15 cellular contexts compared by ENCODE assay signal in genomic region chr14:61726772-61727658, GRCh38. TPM values are rescaled to one million over a fixed set of nuclear protein-coding genes. Genes with fewer than 3 reads are reported as not detected.
DNase-seq lines count a peak whose midpoint lies in the region; ATAC-seq, FAIRE-seq and TF ChIP-seq lines count a peak whose summit lies in the region.
"Had no signal": no experiment of that assay in that cellular context is flagged by ENCODE, and none has a peak within 500 bp of the region (broad histone marks: within the 10 kb centered on the region; RNA-seq: fewer than 3 reads in every experiment).

No MANE protein-coding gene starts in this region.

- H3K27ac Mint-ChIP-seq in CD4-positive, CD25-positive, alpha-beta regulatory T cell: peak overlapping the region; percentile 35 to 55 (median 53)
- peak overlapping the region; percentile 78 for H3K27ac Mint-ChIP-seq in activated CD4-positive, alpha-beta memory T cell treated with anti-CD3 and anti-CD28 coated beads for 36 hours
- H3K27ac Mint-ChIP-seq in endodermal cell: peak overlapping the region; percentile 48

- H3K4me1 ChIP-seq in A549 (peaks cover 93% of the 10 kb centered on the region), endodermal cell (ENCODE audit: control insufficient read depth, insufficient read depth, low read length) (no peaks in the 10 kb centered on the region)
- no peaks in the 10 kb centered on the region for H3K4me1 ChIP-seq in CD4-positive, CD25-positive, alpha-beta regulatory T cell (ENCODE audit: control insufficient read depth, insufficient read depth, low read length, poor library complexity, severe bottlenecking)
- H3K4me1 ChIP-seq: testis had no signal

- H3K36me3 Mint-ChIP-seq in CD4-positive, CD25-positive, alpha-beta regulatory T cell: peaks cover 46% of the 10 kb centered on the region
- peaks cover 82% of the 10 kb centered on the region for H3K36me3 Mint-ChIP-seq in activated CD4-positive, alpha-beta memory T cell treated with anti-CD3 and anti-CD28 coated beads for 36 hours
- H3K36me3 Mint-ChIP-seq in endodermal cell (ENCODE audit: low read depth): peaks cover 77% of the 10 kb centered on the region

- TF ChIP-seq EP300 in A549 (IDR thresholded peaks at IDR 0.05): no peak

- no peak for ATAC-seq in A549
- no peak for ATAC-seq in CD4-positive, CD25-positive, alpha-beta regulatory T cell (ENCODE audit: low read depth in 2 of 2)

- H3K27me3 Mint-ChIP-seq in CD4-positive, CD25-positive, alpha-beta regulatory T cell: no peaks in the 10 kb centered on the region
- no peaks in the 10 kb centered on the region for H3K27me3 Mint-ChIP-seq in activated CD4-positive, alpha-beta memory T cell treated with anti-CD3 and anti-CD28 coated beads for 36 hours
- no peaks in the 10 kb centered on the region for H3K27me3 Mint-ChIP-seq in endodermal cell (ENCODE audit: insufficient read depth)

- no peak for FAIRE-seq in A549 (lab: Jason Lieb, UNC)
- FAIRE-seq: bronchial epithelial cell had no signal

- H3K4me2 ChIP-seq in A549: no peak overlapping the region

- no peak for DNase-seq in A549 (ENCODE audit: low read depth in 1 of 2, low spot score in 1 of 2)
- DNase-seq in CD4-positive, CD25-positive, alpha-beta regulatory T cell: no peak
- DNase-seq in activated CD4-positive, alpha-beta memory T cell treated with anti-CD3 and anti-CD28 coated beads for 36 hours: no peak
- DNase-seq in endodermal cell: no peak
- no peak for DNase-seq in superior temporal gyrus (ENCODE audit: extremely low spot score)
- DNase-seq in G401 (ENCODE audit: low spot score): no peak
- DNase-seq in foreskin fibroblast: no peak
- DNase-seq: activated CD4-positive, alpha-beta T cell treated with anti-CD3 and anti-CD28 coated beads, Interleukin-2, amount 50 U/mL, for 48 hours; DMS 273 treated with DMSO at 0.1 percent for 48 hours; NCI-H2081 treated with DMSO at 0.1 percent for 48 hours; NCI-H524 treated with DMSO at 0.1 percent for 48 hours; stimulated activated CD4-positive, alpha-beta T cell treated with anti-CD3 and anti-CD28 coated beads, Interleukin-4, amount 100 ng/mL, for 24 hours; testis had no signal

- 85% methylated on average over 7 of the region's 7 CpGs for WGBS in A549 (ENCODE audit: missing lambda C conversion rate)
- 94 to 100% methylated on average over 3 to 7 of the region's 7 CpGs for WGBS in endodermal cell (ENCODE audit: insufficient coverage in 1 of 2, insufficient read length in 1 of 2), 2 experiments

- TF ChIP-seq CTCF in A549 (IDR thresholded peaks at IDR 0.05): no peak
- no peak for TF ChIP-seq CTCF in endodermal cell (conservative IDR thresholded peaks at IDR 0.05)
- TF ChIP-seq CTCF in foreskin fibroblast (IDR thresholded peaks at IDR 0.05; ENCODE audit: low read depth, low read length): no peak

- no peak overlapping the region for H3K4me3 Mint-ChIP-seq in CD4-positive, CD25-positive, alpha-beta regulatory T cell
- H3K4me3 Mint-ChIP-seq in activated CD4-positive, alpha-beta memory T cell treated with anti-CD3 and anti-CD28 coated beads for 36 hours: peak overlapping the region; percentile 3
- H3K4me3 Mint-ChIP-seq in endodermal cell: no peak overlapping the region

- peaks cover 44% of the 10 kb centered on the region for H3K36me3 ChIP-seq in CD4-positive, CD25-positive, alpha-beta regulatory T cell (ENCODE audit: control insufficient read depth, insufficient read depth, low read length)
- H3K36me3 ChIP-seq in endodermal cell (ENCODE audit: control insufficient read depth, insufficient read depth, low read length): peaks cover 97% of the 10 kb centered on the region

- TF ChIP-seq POLR2A in A549 (IDR thresholded peaks at IDR 0.05; ENCODE audit: low read length): no peak

- H3K9me3 Mint-ChIP-seq in CD4-positive, CD25-positive, alpha-beta regulatory T cell: no peaks in the 10 kb centered on the region
- no peaks in the 10 kb centered on the region for H3K9me3 Mint-ChIP-seq in activated CD4-positive, alpha-beta memory T cell treated with anti-CD3 and anti-CD28 coated beads for 36 hours
- no peaks in the 10 kb centered on the region for H3K9me3 Mint-ChIP-seq in endodermal cell

- H3K4me1 Mint-ChIP-seq in CD4-positive, CD25-positive, alpha-beta regulatory T cell: peaks cover 30 to 38% (median 31%) of the 10 kb centered on the region in 4 donors
- peaks cover 64% of the 10 kb centered on the region for H3K4me1 Mint-ChIP-seq in activated CD4-positive, alpha-beta memory T cell treated with anti-CD3 and anti-CD28 coated beads for 36 hours (ENCODE audit: low read depth)
- no peaks in the 10 kb centered on the region for H3K4me1 Mint-ChIP-seq in endodermal cell

- intact Hi-C loops in activated CD4-positive, alpha-beta memory T cell treated with anti-CD3 and anti-CD28 coated beads for 36 hours (cut with micrococcal nuclease): loop anchor here (2.0 kb wide), 1 partner anchor 56 kb away; no protein-coding TSS in a partner anchor

- H3K27ac ChIP-seq in A549 (0 out of 6 replicates have a peak overlapping the region, but pooled peaks of 1 of the 2 experiments have one; percentile 25), endodermal cell (ENCODE audit: low read depth, low read length) (no peak overlapping the region)
- H3K27ac ChIP-seq in CD4-positive, CD25-positive, alpha-beta regulatory T cell (ENCODE audit: insufficient read depth, low read length, poor library complexity, severe bottlenecking): no peak overlapping the region

- CTCF ChIA-PET in A549 (lab: Yijun Ruan, JAX): interaction anchor here (1.7 to 1.8 kb wide), 2 partner anchors 111 to 252 kb away, joined by 3 to 6 read pairs; no protein-coding TSS in a partner anchor
- CTCF ChIA-PET in activated CD4-positive, alpha-beta memory T cell treated with anti-CD3 and anti-CD28 coated beads for 36 hours (lab: Charles Lee): interaction anchor here (1.3 kb wide), 1 partner anchor 29 kb away, joined by 3 read pairs; no protein-coding TSS in a partner anchor

- no peaks in the 10 kb centered on the region for H3K9me3 ChIP-seq in A549
- no peaks in the 10 kb centered on the region for H3K9me3 ChIP-seq in CD4-positive, CD25-positive, alpha-beta regulatory T cell (ENCODE audit: control insufficient read depth in 2 of 2, low read length in 2 of 2)
- no peaks in the 10 kb centered on the region for H3K9me3 ChIP-seq in endodermal cell (ENCODE audit: control insufficient read depth, low read length)
- H3K9me3 ChIP-seq: esophagus muscularis mucosa, testis had no signal

- TF ChIP-seq RAD21 in A549 (conservative IDR thresholded peaks at IDR 0.05 in 1 of 2, IDR thresholded peaks at IDR 0.05 in 1 of 2): no peak

- in situ Hi-C loops in G401 (cut with HindIII; ENCODE audit: low sequenced_read_pairs): no loop called here

- POLR2A ChIA-PET in A549 (lab: Yijun Ruan, JAX): interaction anchor here (0.6 to 1.8 kb wide), 2 partner anchors 164 to 224 kb away, joined by 3 to 5 read pairs; no protein-coding TSS in a partner anchor
- POLR2A ChIA-PET in activated CD4-positive, alpha-beta memory T cell treated with anti-CD3 and anti-CD28 coated beads for 36 hours (lab: Charles Lee): interaction anchor here (1.0 kb wide), 1 partner anchor 10 kb away, joined by 4 read pairs; no protein-coding TSS in a partner anchor

- no peaks in the 10 kb centered on the region for H3K27me3 ChIP-seq in CD4-positive, CD25-positive, alpha-beta regulatory T cell (ENCODE audit: control insufficient read depth, insufficient read depth, low read length)
- H3K27me3 ChIP-seq in endodermal cell (ENCODE audit: control insufficient read depth, insufficient read depth, low read length, poor library complexity, severe bottlenecking): no peaks in the 10 kb centered on the region
- H3K27me3 ChIP-seq: esophagus muscularis mucosa, testis had no signal

- H3K9ac ChIP-seq in endodermal cell (ENCODE audit: extremely low read depth, low read length, poor library complexity, severe bottlenecking): no peak overlapping the region

- H3K4me3 ChIP-seq in A549: no peak overlapping the region
- H3K4me3 ChIP-seq in CD4-positive, CD25-positive, alpha-beta regulatory T cell (ENCODE audit: low read depth, low read length): no peak overlapping the region
- H3K4me3 ChIP-seq in endodermal cell (ENCODE audit: low read length): no peak overlapping the region
- H3K4me3 ChIP-seq in foreskin fibroblast (ENCODE audit: low read depth in 1 of 2, low read length in 2 of 2): no peak overlapping the region
- H3K4me3 ChIP-seq: esophagus muscularis mucosa, testis had no signal

TF ChIP-seq in A549, 52 proteins besides CTCF, POLR2A, EP300 and RAD21 (continues in another document):
- TF ChIP-seq FOSB (CRISPR knock-in tag; IDR thresholded peaks at IDR 0.05): no peak
- no peak for TF ChIP-seq FOXS1 (CRISPR knock-in tag; IDR thresholded peaks at IDR 0.05)
- TF ChIP-seq TFCP2L1 (CRISPR knock-in tag; IDR thresholded peaks at IDR 0.05): 0 out of 2 replicates have a peak, but pooled peaks have one; percentile 31
- no peak for TF ChIP-seq HOXB13 (CRISPR knock-in tag; IDR thresholded peaks at IDR 0.05; ENCODE audit: low read depth)

RNA-seq across cellular contexts. Expression of gene HIF1A, which starts 31.7 kb away (rescaled TPM):
- polyA plus RNA-seq in A549 (2011; rRNA removed): 284 and 383 TPM in 2 replicates
- 27.9 and 38.2 TPM in 2 replicates for polyA plus RNA-seq in A549 (2012; cell fraction: cytosol; rRNA removed)
- polyA plus RNA-seq in A549 (2012; cell fraction: nucleus; rRNA removed): 38.2 and 49.4 TPM in 2 replicates
- 280 to 397 TPM (median 391 TPM) in 3 replicates for polyA plus RNA-seq in A549 (2017; fragmentation: RNase III; extraction: RNeasy Plus Mini Kit Qiagen cat#74134 plus additional on column Dnase treatment)
- polyA minus RNA-seq in A549 (2011; rRNA and poly(A)+ RNA removed): 228 and 254 TPM in 2 replicates
- 123 TPM for total RNA-seq in CD4-positive, CD25-positive, alpha-beta regulatory T cell
- polyA plus RNA-seq in CD4-positive, CD25-positive, alpha-beta regulatory T cell: 10 to 100 TPM; 48.2 to 62.3 (median 57.5) TPM
- 100 to 1,000 TPM; 283 to 287 TPM for total RNA-seq in activated CD4-positive, alpha-beta memory T cell treated with anti-CD3 and anti-CD28 coated beads for 36 hours
- 100 to 1,000 TPM; 201 to 227 TPM for total RNA-seq in endodermal cell
- polyA plus RNA-seq in endodermal cell (2013, experiment 1 of 2): 166 TPM
- 178 TPM for polyA plus RNA-seq in endodermal cell (2013, experiment 2 of 2)
- total RNA-seq in G401 (2014; rRNA removed; shearing (Covaris generic)): 72.6 and 115 TPM in 2 replicates

RNA-seq across cellular contexts. Expression of gene SNAPC1, which starts 35.2 kb away (rescaled TPM):
- polyA plus RNA-seq in A549 (2011; rRNA removed) (15.2 and 30.5 TPM in 2 replicates), A549 (2017; fragmentation: RNase III; extraction: RNeasy Plus Mini Kit Qiagen cat#74134 plus additional on column Dnase treatment) (22.3 to 24.5 TPM (median 22.8 TPM) in 3 replicates)
- polyA plus RNA-seq in A549 (2012; cell fraction: cytosol; rRNA removed): 4.7 and 5.9 TPM in 2 replicates
- polyA plus RNA-seq in A549 (2012; cell fraction: nucleus; rRNA removed): 2.6 and 5.7 TPM in 2 replicates
- polyA minus RNA-seq in A549 (2011; rRNA and poly(A)+ RNA removed): 2.7 and 3.6 TPM in 2 replicates
- 3.9 TPM for total RNA-seq in CD4-positive, CD25-positive, alpha-beta regulatory T cell
- polyA plus RNA-seq in CD4-positive, CD25-positive, alpha-beta regulatory T cell: 1 to 10 TPM; 3.9 to 4.7 (median 4.2) TPM
- total RNA-seq in activated CD4-positive, alpha-beta memory T cell treated with anti-CD3 and anti-CD28 coated beads for 36 hours: 1 to 10 TPM; 9.1 TPM
- total RNA-seq in endodermal cell: 10 to 100 TPM in 1 of 2 donors, 1 to 10 TPM in 1; 8.6 to 21.6 TPM
- polyA plus RNA-seq in endodermal cell (2013, experiment 1 of 2): 15.0 TPM
- polyA plus RNA-seq in endodermal cell (2013, experiment 2 of 2): 17.8 TPM
- 11.8 and 13.1 TPM in 2 replicates for total RNA-seq in G401 (2014; rRNA removed; shearing (Covaris generic))
